In genomic region chr5:66144799-66145390, GRCh38 we compare ENCODE assay signal across 8 cellular contexts. TPM values are rescaled to one million over a fixed set of nuclear protein-coding genes. Genes with fewer than 3 reads are reported as not detected.
DNase-seq lines count a peak whose midpoint lies in the region; ATAC-seq and TF ChIP-seq lines count a peak whose summit lies in the region.

No MANE protein-coding gene starts in this region.

- H3K27me3 ChIP-seq in HCT116 (ENCODE audit: insufficient read depth, low read length) (no peaks in the 10 kb centered on the region), Loucy (ENCODE audit: insufficient read depth, low read length, poor library complexity, severe bottlenecking) (no peaks in the 10 kb centered on the region)

- H3F3A ChIP-seq in Loucy (ENCODE audit: low read depth), result no peaks in the 10 kb centered on the region

- no peak for DNase-seq in activated CD4-positive, CD25-positive, alpha-beta regulatory T cell treated with anti-CD3 and anti-CD28 coated beads, Interleukin-2, amount 50 U/mL, for 72 hours
- DNase-seq in HCT116 (ENCODE audit: low read depth, low spot score), result no peak
- no peak for DNase-seq in activated B cell treated with CpG ODN at 0.5 μM for 24 hours
- DNase-seq in Right ventricle myocardium superior, result no peak
- peak; percentile 76 for DNase-seq in pons (ENCODE audit: low spot score)
- no peak for DNase-seq in NCI-H2107 (lab: John Stamatoyannopoulos, UW)

- H4K20me1 ChIP-seq in HCT116 (ENCODE audit: insufficient read depth) (peaks cover 14% of the 10 kb centered on the region; the same call in 1 of the 2 replicates), Loucy (ENCODE audit: insufficient read depth, low read length, poor library complexity, severe bottlenecking) (peaks cover 32% of the 10 kb centered on the region)

- H3K4me1 Mint-ChIP-seq in activated B cell treated with CpG ODN at 0.5 μM for 24 hours, result peaks cover 34% of the 10 kb centered on the region

- TF ChIP-seq RAD21 in HCT116 (IDR thresholded peaks at IDR 0.05; ENCODE audit: low read depth), result no peak

- TF ChIP-seq CTCF in HCT116 (IDR thresholded peaks at IDR 0.05 in 2 of 3, conservative IDR thresholded peaks at IDR 0.05 in 1 of 3; ENCODE audit: borderline replicate concordance in 1 of 3, insufficient read depth in 1 of 3, low read depth in 2 of 3, low read length in 2 of 3), result no peak
- TF ChIP-seq CTCF in Loucy (conservative IDR thresholded peaks at IDR 0.05; ENCODE audit: low read length), result no peak
- TF ChIP-seq CTCF in activated B cell treated with CpG ODN at 0.5 μM for 24 hours (IDR thresholded peaks at IDR 0.05), result no peak

- H3K4me3 Mint-ChIP-seq in activated B cell treated with CpG ODN at 0.5 μM for 24 hours, result peak overlapping the region; percentile 99

- H3K4me3 ChIP-seq in HCT116 (replicated peaks in 1 of 2; ENCODE audit: low read depth in 1 of 2, low read length in 2 of 2) (peak overlapping the region; percentile 74 to 84), Loucy (ENCODE audit: low read length, poor library complexity, severe bottlenecking) (peak overlapping the region; percentile 75)

- H3K4me1 ChIP-seq in HCT116 (ENCODE audit: control insufficient read depth in 1 of 2, insufficient read depth in 2 of 2, low read length in 2 of 2) (peaks cover 7 to 19% of the 10 kb centered on the region in 2 experiments; a peak in 3 of 4 replicates), Loucy (ENCODE audit: insufficient read depth, low read length, poor library complexity, severe bottlenecking) (peaks cover 41% of the 10 kb centered on the region)

- no TSS peak for BruUV-seq in HCT116 (replicated peaks; lab: Mats Ljungman, UMichigan)

- CTCF ChIA-PET in HCT116 (lab: Charles Lee) (no interaction called here), activated B cell treated with CpG ODN at 0.5 μM for 24 hours (lab: Charles Lee) (no interaction called here)

- H3K9me3 ChIP-seq in HCT116 (ENCODE audit: control insufficient read depth in 1 of 2, insufficient read depth in 1 of 2, low read depth in 1 of 2, low read length in 2 of 2) (no peaks in the 10 kb centered on the region), Loucy (ENCODE audit: insufficient read depth, low read depth, low read length) (no peaks in the 10 kb centered on the region)

- RAD21 ChIA-PET in HCT116 (lab: Charles Lee; ENCODE audit: low non-redundant PET in 1 of 2, low total read pairs in 2 of 2, uncharacterized antibody in 2 of 2, unreplicated experiment in 2 of 2), result interaction anchor here in 1 of 2 experiments (0.6 kb wide), 1 partner anchor 229 kb away, joined by 3 read pairs; no protein-coding TSS in a partner anchor

- peak overlapping the region; percentile 81 for H3K9ac ChIP-seq in HCT116 (ENCODE audit: low read length)
- peak overlapping the region; percentile 90 for H3K9ac ChIP-seq in Loucy (ENCODE audit: low read depth, low read length, poor library complexity, severe bottlenecking)

- H3K9me3 Mint-ChIP-seq in activated B cell treated with CpG ODN at 0.5 μM for 24 hours, result no peaks in the 10 kb centered on the region

- H3K9me2 ChIP-seq in HCT116 (ENCODE audit: insufficient read depth) (no peaks in the 10 kb centered on the region), Loucy (replicated peaks; ENCODE audit: low read depth, low read length) (no peaks in the 10 kb centered on the region)

- H3K27me3 Mint-ChIP-seq in activated B cell treated with CpG ODN at 0.5 μM for 24 hours, result no peaks in the 10 kb centered on the region

- peaks cover 54% of the 10 kb centered on the region for H3K79me2 ChIP-seq in HCT116 (ENCODE audit: insufficient read depth, low read length)
- peaks cover 53% of the 10 kb centered on the region for H3K79me2 ChIP-seq in Loucy (ENCODE audit: insufficient read depth, low read length)

- peak overlapping the region; percentile 100 for H3K27ac Mint-ChIP-seq in activated B cell treated with CpG ODN at 0.5 μM for 24 hours

- H3K27ac ChIP-seq in HCT116 (ENCODE audit: low read depth, low read length), result peak overlapping the region; percentile 89

- H3K4me2 ChIP-seq in HCT116 (ENCODE audit: low read length), result peak overlapping the region; percentile 89
- peak overlapping the region; percentile 91 for H3K4me2 ChIP-seq in Loucy (ENCODE audit: low read depth, low read length, poor library complexity, severe bottlenecking)

- no peak overlapping the region for H2AFZ ChIP-seq in HCT116 (ENCODE audit: low read depth, low read length, poor library complexity, severe bottlenecking)
- H2AFZ ChIP-seq in Loucy (ENCODE audit: low read length), result peak overlapping the region; percentile 89

- intact Hi-C loops in HCT116 (cut with micrococcal nuclease), result loop anchor here (2.0 to 5.0 kb wide), 3 partner anchors 218 to 422 kb away; partner anchors contain the start of genes ERBIN, NLN and SGTB
- intact Hi-C loops in activated B cell treated with CpG ODN at 0.5 μM for 24 hours (cut with micrococcal nuclease), result loop anchor here (1.0 to 10.0 kb wide), 10 partner anchors 26 to 1380 kb away; partner anchors contain the start of genes ADAMTS6, CENPK, CWC27 and NLN
- intact Hi-C loops in Right ventricle myocardium superior (cut with DNase I), result loop anchor here (10.0 kb wide), 1 partner anchor 220 kb away; the partner anchor contains the start of gene ERBIN

- POLR2A ChIA-PET in HCT116 (lab: Charles Lee), result interaction anchor here (1.2 kb wide), 1 partner anchor 12 kb away, joined by 6 read pairs; no protein-coding TSS in a partner anchor
- POLR2A ChIA-PET in activated B cell treated with CpG ODN at 0.5 μM for 24 hours (lab: Charles Lee), result interaction anchor here (0.6 to 1.9 kb wide), 8 partner anchors 15 to 1896 kb away, joined by 3 to 25 read pairs (median 6); partner anchors contain the start of genes CENPK, ERBIN, NLN and PPWD1

- peak; percentile 43 to 52 for ATAC-seq in activated CD4-positive, CD25-positive, alpha-beta regulatory T cell treated with anti-CD3 and anti-CD28 coated beads, Interleukin-2, amount 50 U/mL, for 24 hours
- peak; percentile 41 for ATAC-seq in HCT116
- ATAC-seq in activated B cell treated with CpG ODN at 0.5 μM for 24 hours (ENCODE audit: low read depth), result peak; percentile 58
- peak; percentile 68 for ATAC-seq in Right ventricle myocardium superior (ENCODE audit: poor library complexity)

- TF ChIP-seq POLR2A in HCT116 (IDR thresholded peaks at IDR 0.05; ENCODE audit: borderline replicate concordance, extremely low read depth, insufficient read depth, insufficient read length), result no peak

- peaks cover 18% of the 10 kb centered on the region for H3K36me3 Mint-ChIP-seq in activated B cell treated with CpG ODN at 0.5 μM for 24 hours (ENCODE audit: low read depth)

- H3K36me3 ChIP-seq in HCT116 (ENCODE audit: control insufficient read depth in 1 of 2, insufficient read depth in 2 of 2, low read length in 2 of 2), result peaks cover 0 to 9% of the 10 kb centered on the region in 2 experiments; a peak in 1 of 4 replicates
- no peaks in the 10 kb centered on the region for H3K36me3 ChIP-seq in Loucy (ENCODE audit: insufficient read depth, low read length)

TF ChIP-seq in HCT116, 20 proteins besides CTCF, POLR2A, EP300 and RAD21:
- TF ChIP-seq ATF3 (IDR thresholded peaks at IDR 0.05) (no peak), YY1 (IDR thresholded peaks at IDR 0.05; ENCODE audit: extremely low read depth, insufficient replicate concordance, low read depth, low read length) (peak; percentile 93), JUND (IDR thresholded peaks at IDR 0.05) (no peak), FOSL1 (IDR thresholded peaks at IDR 0.05; ENCODE audit: low read depth) (no peak), EGR1 (IDR thresholded peaks at IDR 0.05; ENCODE audit: low read depth) (peak; percentile 39), SRF (IDR thresholded peaks at IDR 0.05; ENCODE audit: low read depth) (no peak; the same call in 1 of the 2 replicates), ZNF274 (IDR thresholded peaks at IDR 0.05; ENCODE audit: low read depth, low read length) (no peak), POLR2AphosphoS5 (IDR thresholded peaks at IDR 0.05; ENCODE audit: low read depth, low read length) (no peak), ZFX (IDR thresholded peaks at IDR 0.05) (peak; percentile 38; the same call in 1 of the 2 replicates)
- TF ChIP-seq, protein P1, sequence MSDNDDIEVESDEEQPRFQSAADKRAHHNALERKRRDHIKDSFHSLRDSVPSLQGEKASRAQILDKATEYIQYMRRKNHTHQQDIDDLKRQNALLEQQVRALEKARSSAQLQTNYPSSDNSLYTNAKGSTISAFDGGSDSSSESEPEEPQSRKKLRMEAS (IDR thresholded peaks at IDR 0.05), result 0 out of 2 replicates have a peak, but pooled peaks have one; percentile 69
- TF ChIP-seq, protein P2, sequence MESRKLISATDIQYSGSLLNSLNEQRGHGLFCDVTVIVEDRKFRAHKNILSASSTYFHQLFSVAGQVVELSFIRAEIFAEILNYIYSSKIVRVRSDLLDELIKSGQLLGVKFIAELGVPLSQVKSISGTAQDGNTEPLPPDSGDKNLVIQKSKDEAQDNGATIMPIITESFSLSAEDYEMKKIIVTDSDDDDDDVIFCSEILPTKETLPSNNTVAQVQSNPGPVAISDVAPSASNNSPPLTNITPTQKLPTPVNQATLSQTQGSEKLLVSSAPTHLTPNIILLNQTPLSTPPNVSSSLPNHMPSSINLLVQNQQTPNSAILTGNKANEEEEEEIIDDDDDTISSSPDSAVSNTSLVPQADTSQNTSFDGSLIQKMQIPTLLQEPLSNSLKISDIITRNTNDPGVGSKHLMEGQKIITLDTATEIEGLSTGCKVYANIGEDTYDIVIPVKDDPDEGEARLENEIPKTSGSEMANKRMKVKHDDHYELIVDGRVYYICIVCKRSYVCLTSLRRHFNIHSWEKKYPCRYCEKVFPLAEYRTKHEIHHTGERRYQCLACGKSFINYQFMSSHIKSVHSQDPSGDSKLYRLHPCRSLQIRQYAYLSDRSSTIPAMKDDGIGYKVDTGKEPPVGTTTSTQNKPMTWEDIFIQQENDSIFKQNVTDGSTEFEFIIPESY (IDR thresholded peaks at IDR 0.05; ENCODE audit: extremely low read depth, insufficient replicate concordance, low read length), result no peak

RNA-seq across cellular contexts. Expression of gene SREK1, which starts 0.8 kb away (rescaled TPM):
- total RNA-seq in HCT116 (2021; ENCODE audit: unreplicated experiment) (65.6 TPM), activated B cell treated with CpG ODN at 0.5 μM for 24 hours (78.2 and 104 TPM in 2 replicates), Right ventricle myocardium superior (27.0 TPM)
- 26.4 and 26.8 TPM in 2 replicates for polyA plus RNA-seq in HCT116 (2012)
